ENCODE assay signal across 10 cellular contexts in genomic region chr9:114282926-114283325, GRCh38. TPM values are rescaled to one million over a fixed set of nuclear protein-coding genes. Genes with fewer than 3 reads are reported as not detected.
DNase-seq lines count a peak whose midpoint lies in the region; ATAC-seq, FAIRE-seq and TF ChIP-seq lines count a peak whose summit lies in the region.
"Had no signal": no experiment of that assay in that cellular context is flagged by ENCODE, and none has a peak within 500 bp of the region (broad histone marks: within the 10 kb centered on the region; RNA-seq: fewer than 3 reads in every experiment).

No MANE protein-coding gene starts in this region.

- no peak for TF ChIP-seq POLR2A in H54 (IDR thresholded peaks at IDR 0.05; ENCODE audit: low read depth, low read length)

- peak; percentile 80 for ATAC-seq in activated CD8-positive, alpha-beta T cell treated with anti-CD3 and anti-CD28 coated beads for 36 hours
- no peak for ATAC-seq in HG03159 (IDR thresholded peaks at IDR 0.05; ENCODE audit: unreplicated experiment)

- no peaks in the 10 kb centered on the region for H3K36me3 Mint-ChIP-seq in activated CD8-positive, alpha-beta T cell treated with anti-CD3 and anti-CD28 coated beads for 36 hours (ENCODE audit: low read depth)
- H3K36me3 Mint-ChIP-seq: IgD-negative memory B cell had no signal

- no peak overlapping the region for H3K4me3 Mint-ChIP-seq in activated CD8-positive, alpha-beta T cell treated with anti-CD3 and anti-CD28 coated beads for 36 hours
- H3K4me3 Mint-ChIP-seq: IgD-negative memory B cell had no signal

- peak; percentile 80 for FAIRE-seq in H54 (lab: Jason Lieb, UNC)

- H3K4me3 ChIP-seq in AG09309 (ENCODE audit: control insufficient read depth, low read depth, low read length): no peak overlapping the region

- TF ChIP-seq CTCF in AG09309 (IDR thresholded peaks at IDR 0.05; ENCODE audit: control insufficient read depth, insufficient read depth, low read depth, low read length, missing control alignments): no peak
- TF ChIP-seq CTCF in activated CD8-positive, alpha-beta T cell treated with anti-CD3 and anti-CD28 coated beads for 36 hours (IDR thresholded peaks at IDR 0.05): no peak

- no peaks in the 10 kb centered on the region for H3K9me3 Mint-ChIP-seq in activated CD8-positive, alpha-beta T cell treated with anti-CD3 and anti-CD28 coated beads for 36 hours

- POLR2A ChIA-PET in activated CD8-positive, alpha-beta T cell treated with anti-CD3 and anti-CD28 coated beads for 36 hours (lab: Charles Lee): no interaction called here

- no peaks in the 10 kb centered on the region for H3K4me1 Mint-ChIP-seq in activated CD8-positive, alpha-beta T cell treated with anti-CD3 and anti-CD28 coated beads for 36 hours (ENCODE audit: low read depth)
- H3K4me1 Mint-ChIP-seq: IgD-negative memory B cell had no signal

- H3K27me3 Mint-ChIP-seq in activated CD8-positive, alpha-beta T cell treated with anti-CD3 and anti-CD28 coated beads for 36 hours: peaks cover 1% of the 10 kb centered on the region

- DNase-seq in AG09309 (ENCODE audit: low read depth) (peak; percentile 90), H54 (ENCODE audit: insufficient read length, low spot score) (no peak), islet precursor cell (peak; percentile 81), ureter (ENCODE audit: low spot score) (no peak), germinal center (ENCODE audit: low spot score) (no peak), SKM-1 (lab: John Stamatoyannopoulos, UW; ENCODE audit: unreplicated experiment) (no peak)
- DNase-seq in activated CD8-positive, alpha-beta T cell treated with anti-CD3 and anti-CD28 coated beads for 36 hours: peak; percentile 55
- DNase-seq: activated CD8-positive, alpha-beta memory T cell treated with anti-CD3 and anti-CD28 coated beads for 24 hours had no signal

- no peak overlapping the region for H3K27ac Mint-ChIP-seq in activated CD8-positive, alpha-beta T cell treated with anti-CD3 and anti-CD28 coated beads for 36 hours

- CTCF ChIA-PET in activated CD8-positive, alpha-beta T cell treated with anti-CD3 and anti-CD28 coated beads for 36 hours (lab: Charles Lee): interaction anchor here (6.2 kb wide), 1 partner anchor 9 kb away, joined by 30 read pairs; no protein-coding TSS in a partner anchor

- intact Hi-C loops in activated CD8-positive, alpha-beta T cell treated with anti-CD3 and anti-CD28 coated beads for 36 hours (cut with micrococcal nuclease): no loop called here

RNA-seq across cellular contexts. Expression of gene ORM1, which starts 40.0 kb away (rescaled TPM):
- total RNA-seq in activated CD8-positive, alpha-beta T cell treated with anti-CD3 and anti-CD28 coated beads for 36 hours: not detected
- total RNA-seq in ureter: 3.3 TPM

RNA-seq across cellular contexts. Expression of gene ORM2, which starts 46.7 kb away (rescaled TPM):
- not detected for total RNA-seq in activated CD8-positive, alpha-beta T cell treated with anti-CD3 and anti-CD28 coated beads for 36 hours
- total RNA-seq in ureter: not detected

Comparison
In these comparisons a context has a peak if more than half of its experiments do, and no peak if none do; other contexts are left out.
1. DNase-seq: peak in AG09309 (single experiment), activated CD8-positive, alpha-beta T cell treated with anti-CD3 and anti-CD28 coated beads for 36 hours (single experiment) and islet precursor cell (single experiment); none in H54 (single experiment), ureter (single experiment), germinal center (single experiment) and SKM-1 (single experiment).